Comparison of ENCODE assay signal across 21 cellular contexts in genomic region chrX:13885591-13885990, GRCh38.
DNase-seq lines count a peak whose midpoint lies in the region; ATAC-seq lines count a peak whose summit lies in the region.
"Had no signal": no experiment of that assay in that cellular context is flagged by ENCODE, and none has a peak within 500 bp of the region (broad histone marks: within the 10 kb centered on the region; RNA-seq: fewer than 3 reads in every experiment).

No MANE protein-coding gene starts in this region.

- no peaks in the 10 kb centered on the region for H3K4me1 Mint-ChIP-seq in activated CD4-positive, alpha-beta T cell treated with anti-CD3 and anti-CD28 coated beads, Interleukin-2, amount 10 ng/mL, durations not matched to agents 24 days and 14 days
- H3K4me1 Mint-ChIP-seq: CD4-positive, CD25-positive, alpha-beta regulatory T cell; CD8-positive, alpha-beta memory T cell had no signal

- DNase-seq in caudate nucleus (lab: John Stamatoyannopoulos, UW) (peak in 1 of 61 donors; percentile 9), GDM1 (lab: John Stamatoyannopoulos, UW) (no peak)
- DNase-seq in activated CD4-positive, alpha-beta T cell treated with anti-CD3 and anti-CD28 coated beads, Interleukin-2, amount 10 ng/mL, durations not matched to agents 24 days and 14 days: no peak
- DNase-seq: ACHN; BE2C; C1 segment of cervical spinal cord; CD4-positive, CD25-positive, alpha-beta regulatory T cell; CD8-positive, alpha-beta memory T cell; COR-L47; DMS 273 treated with DMSO at 0.1 percent for 48 hours; DMS53; DND-41; EL; HCEC 1CT had no signal

- H3K27ac Mint-ChIP-seq in activated CD4-positive, alpha-beta T cell treated with anti-CD3 and anti-CD28 coated beads, Interleukin-2, amount 10 ng/mL, durations not matched to agents 24 days and 14 days: no peak overlapping the region
- H3K27ac Mint-ChIP-seq: CD4-positive, CD25-positive, alpha-beta regulatory T cell; CD8-positive, alpha-beta memory T cell; GM23338; IgD-negative memory B cell had no signal

- no peak for ATAC-seq in HG02884 (IDR thresholded peaks at IDR 0.05; ENCODE audit: unreplicated experiment)
- ATAC-seq: GM23338, HepG2 had no signal

- no peak overlapping the region for H3K4me3 Mint-ChIP-seq in activated CD4-positive, alpha-beta T cell treated with anti-CD3 and anti-CD28 coated beads, Interleukin-2, amount 10 ng/mL, durations not matched to agents 24 days and 14 days
- H3K4me3 Mint-ChIP-seq: CD4-positive, CD25-positive, alpha-beta regulatory T cell; CD8-positive, alpha-beta memory T cell; GM23338; IgD-negative memory B cell had no signal

- no peaks in the 10 kb centered on the region for H3K9me3 Mint-ChIP-seq in activated CD4-positive, alpha-beta T cell treated with anti-CD3 and anti-CD28 coated beads, Interleukin-2, amount 10 ng/mL, durations not matched to agents 24 days and 14 days
- H3K9me3 Mint-ChIP-seq: CD4-positive, CD25-positive, alpha-beta regulatory T cell; GM23338; IgD-negative memory B cell had no signal

- peaks cover 2% of the 10 kb centered on the region for H3K27me3 Mint-ChIP-seq in activated CD4-positive, alpha-beta T cell treated with anti-CD3 and anti-CD28 coated beads, Interleukin-2, amount 10 ng/mL, durations not matched to agents 24 days and 14 days
- H3K27me3 Mint-ChIP-seq: CD4-positive, CD25-positive, alpha-beta regulatory T cell had no signal

- H3K36me3 Mint-ChIP-seq in activated CD4-positive, alpha-beta T cell treated with anti-CD3 and anti-CD28 coated beads, Interleukin-2, amount 10 ng/mL, durations not matched to agents 24 days and 14 days (ENCODE audit: low read depth): no peaks in the 10 kb centered on the region
- H3K36me3 Mint-ChIP-seq: CD4-positive, CD25-positive, alpha-beta regulatory T cell; CD8-positive, alpha-beta memory T cell; IgD-negative memory B cell had no signal

- intact Hi-C loops in activated CD4-positive, alpha-beta T cell treated with anti-CD3 and anti-CD28 coated beads, Interleukin-2, amount 10 ng/mL, durations not matched to agents 24 days and 14 days (cut with micrococcal nuclease): no loop called here

- no peaks in the 10 kb centered on the region for H3K27me3 ChIP-seq in layer of hippocampus (ENCODE audit: control insufficient read depth, insufficient read depth, low read length)
- H3K27me3 ChIP-seq: BE2C had no signal

- peak overlapping the region; percentile 76 for H3K27ac ChIP-seq in angular gyrus (ENCODE audit: low read depth, low read length)
- peak overlapping the region; percentile 67 for H3K27ac ChIP-seq in caudate nucleus (ENCODE audit: low read depth, low read length)
- H3K27ac ChIP-seq in layer of hippocampus (ENCODE audit: low read depth, low read length): peak overlapping the region; percentile 38
- H3K27ac ChIP-seq in temporal lobe (ENCODE audit: low read depth, low read length): peak overlapping the region; percentile 50
